In genomic region chrY:19578281-19578874, GRCh38 we compare ENCODE assay signal across 20 cellular contexts.
DNase-seq lines count a peak whose midpoint lies in the region; ATAC-seq and TF ChIP-seq lines count a peak whose summit lies in the region.
"Had no signal": no experiment of that assay in that cellular context is flagged by ENCODE, and none has a peak within 500 bp of the region (broad histone marks: within the 10 kb centered on the region; RNA-seq: fewer than 3 reads in every experiment).

No MANE protein-coding gene starts in this region.

- intact Hi-C loops in Right ventricle myocardium superior (cut with DNase I) (no loop called here), cardiac septum (cut with DNase I) (no loop called here), uterus (cut with DNase I; ENCODE audit: low total_unique reads) (no loop called here)
- intact Hi-C loops in activated CD4-positive, alpha-beta T cell treated with anti-CD3 and anti-CD28 coated beads for 36 hours (cut with DNase I, micrococcal nuclease): no loop called here

- H3K9me3 ChIP-seq in uterus: no peaks in the 10 kb centered on the region
- no peaks in the 10 kb centered on the region for H3K9me3 ChIP-seq in T-helper 17 cell (ENCODE audit: control insufficient read depth, low read length, poor library complexity, severe bottlenecking)
- H3K9me3 ChIP-seq: HAP-1, MG63, SK-N-SH had no signal

- H3K4me1 Mint-ChIP-seq in activated CD4-positive, alpha-beta T cell treated with anti-CD3 and anti-CD28 coated beads for 36 hours: peaks cover 48% of the 10 kb centered on the region
- H3K4me1 Mint-ChIP-seq in T-helper 17 cell: peaks cover 16% of the 10 kb centered on the region

- TF ChIP-seq CTCF in VCaP (conservative IDR thresholded peaks at IDR 0.05): no peak
- TF ChIP-seq CTCF in fibroblast of villous mesenchyme (IDR thresholded peaks at IDR 0.05; ENCODE audit: insufficient read depth, low read depth, low read length): no peak
- no peak for TF ChIP-seq CTCF in uterus (IDR thresholded peaks at IDR 0.05)

- H3K27ac Mint-ChIP-seq in activated CD4-positive, alpha-beta T cell treated with anti-CD3 and anti-CD28 coated beads for 36 hours: no peak overlapping the region
- no peak overlapping the region for H3K27ac Mint-ChIP-seq in T-helper 17 cell

- no peaks in the 10 kb centered on the region for H3K36me3 ChIP-seq in uterus
- H3K36me3 ChIP-seq: HAP-1 had no signal

- DNase-seq in Right ventricle myocardium superior (no peak), cardiac septum (ENCODE audit: low spot score) (no peak), fibroblast of villous mesenchyme (ENCODE audit: low read depth) (peak; percentile 50), uterus (no peak), T-helper 17 cell (no peak), NCI-H2107 (lab: John Stamatoyannopoulos, UW) (no peak)
- no peak for DNase-seq in activated CD4-positive, alpha-beta T cell treated with anti-CD3 and anti-CD28 coated beads for 36 hours
- DNase-seq: C1 segment of cervical spinal cord, IMR-90, Karpas-422, MG63, NCI-H1048, NCI-H1436, NCI-H1930, SHP77, SK-N-SH had no signal

- CTCF ChIA-PET in activated CD4-positive, alpha-beta T cell treated with anti-CD3 and anti-CD28 coated beads for 36 hours (lab: Charles Lee): no interaction called here

- H3K36me3 Mint-ChIP-seq in activated CD4-positive, alpha-beta T cell treated with anti-CD3 and anti-CD28 coated beads for 36 hours (ENCODE audit: low read depth): peaks cover 9% of the 10 kb centered on the region
- H3K36me3 Mint-ChIP-seq in T-helper 17 cell (ENCODE audit: low read depth): no peaks in the 10 kb centered on the region

- H3K4me3 ChIP-seq in fibroblast of villous mesenchyme (ENCODE audit: low read depth, low read length): no peak overlapping the region
- H3K4me3 ChIP-seq in uterus: no peak overlapping the region
- H3K4me3 ChIP-seq: HAP-1, MG63 had no signal

- no peak overlapping the region for H3K4me3 Mint-ChIP-seq in activated CD4-positive, alpha-beta T cell treated with anti-CD3 and anti-CD28 coated beads for 36 hours
- H3K4me3 Mint-ChIP-seq in T-helper 17 cell: no peak overlapping the region

- no peaks in the 10 kb centered on the region for H3K27me3 Mint-ChIP-seq in activated CD4-positive, alpha-beta T cell treated with anti-CD3 and anti-CD28 coated beads for 36 hours
- no peaks in the 10 kb centered on the region for H3K27me3 Mint-ChIP-seq in T-helper 17 cell

- H3K27me3 ChIP-seq in uterus: no peaks in the 10 kb centered on the region
- H3K27me3 ChIP-seq: MG63 had no signal

- no peaks in the 10 kb centered on the region for H3K9me3 Mint-ChIP-seq in activated CD4-positive, alpha-beta T cell treated with anti-CD3 and anti-CD28 coated beads for 36 hours (ENCODE audit: low read depth)

- no peak for TF ChIP-seq POLR2A in uterus (IDR thresholded peaks at IDR 0.05)

- H3K4me1 ChIP-seq in uterus: no peaks in the 10 kb centered on the region
- H3K4me1 ChIP-seq: HAP-1 had no signal

- POLR2A ChIA-PET in activated CD4-positive, alpha-beta T cell treated with anti-CD3 and anti-CD28 coated beads for 36 hours (lab: Charles Lee): no interaction called here

- ATAC-seq in Right ventricle myocardium superior (ENCODE audit: poor library complexity): peak; percentile 86
- no peak for ATAC-seq in activated CD4-positive, alpha-beta T cell treated with anti-CD3 and anti-CD28 coated beads for 36 hours
- no peak for ATAC-seq in T-helper 17 cell
- ATAC-seq: Panc1 had no signal

- peak overlapping the region; percentile 46 for H3K27ac ChIP-seq in VCaP
- H3K27ac ChIP-seq in uterus: no peak overlapping the region
- H3K27ac ChIP-seq: HL-60 had no signal
